In genomic region chr12:9365296-9365695, GRCh38 we compare ENCODE assay signal across 12 cellular contexts.
DNase-seq lines count a peak whose midpoint lies in the region; TF ChIP-seq lines count a peak whose summit lies in the region.
"Had no signal": no experiment of that assay in that cellular context is flagged by ENCODE, and none has a peak within 500 bp of the region (broad histone marks: within the 10 kb centered on the region; RNA-seq: fewer than 3 reads in every experiment).

No MANE protein-coding gene starts in this region.

- H3K27ac Mint-ChIP-seq in activated T-helper 2 cell treated with anti-CD3 and anti-CD28 coated beads, Interferon-gamma antibody, Interleukin-2, Interleukin-4, amounts not matched to agents 10 μg/mL and 5 μg/mL and 100 μg/mL, durations not matched to agents 14 hours and 24 hours and 36 hours: no peak overlapping the region

- no peaks in the 10 kb centered on the region for H3K36me3 Mint-ChIP-seq in activated T-helper 2 cell treated with anti-CD3 and anti-CD28 coated beads, Interferon-gamma antibody, Interleukin-2, Interleukin-4, amounts not matched to agents 10 μg/mL and 5 μg/mL and 100 μg/mL, durations not matched to agents 14 hours and 24 hours and 36 hours (ENCODE audit: low read depth)

- DNase-seq in HL-60 (ENCODE audit: low read depth in 1 of 2, low spot score in 1 of 2) (peak; percentile 61 to 62), SHP77 treated with DMSO at 0.1 percent for 48 hours (lab: John Stamatoyannopoulos, UW) (no peak), UCSD-AML1 (lab: John Stamatoyannopoulos, UW; ENCODE audit: unreplicated experiment) (no peak)
- no peak for DNase-seq in activated T-helper 2 cell treated with anti-CD3 and anti-CD28 coated beads, Interferon-gamma antibody, Interleukin-2, Interleukin-4, amounts not matched to agents 10 μg/mL and 5 μg/mL and 100 μg/mL, durations not matched to agents 14 hours and 24 hours and 36 hours (ENCODE audit: low spot score)
- DNase-seq in activated CD4-positive, alpha-beta T cell treated with anti-CD3 and anti-CD28 coated beads, Interleukin-2, amount 50 U/mL, for 1 hour: no peak
- DNase-seq in stimulated activated CD4-positive, alpha-beta T cell treated with anti-CD3 and anti-CD28 coated beads, Interleukin-2, amount 100 ng/mL, for 48 hours: no peak
- DNase-seq: kidney, NCI-H1092 treated with DMSO at 0.1 percent for 48 hours, NCI-H524 had no signal

- H3K36me3 ChIP-seq in BLaER1 treated with 17β-estradiol and CSF1 and Interleukin-3, amounts not matched to agents 10 nM and 100 nM: no peaks in the 10 kb centered on the region
- H3K36me3 ChIP-seq in iPS-20b (ENCODE audit: insufficient read depth, low read depth, low read length): no peaks in the 10 kb centered on the region

- intact Hi-C loops in activated T-helper 2 cell treated with anti-CD3 and anti-CD28 coated beads, Interferon-gamma antibody, Interleukin-2, Interleukin-4, amounts not matched to agents 10 μg/mL and 5 μg/mL and 100 μg/mL, durations not matched to agents 14 hours and 24 hours and 36 hours (cut with micrococcal nuclease): loop anchor here (2.0 kb wide), 3 partner anchors 24 to 504 kb away; partner anchors contain the start of gene CLEC2B

- H3K27ac ChIP-seq in BLaER1 treated with 17β-estradiol and CSF1 and Interleukin-3, amounts not matched to agents 10 nM and 100 nM: peak overlapping the region in 9 of 11 experiments; percentile 26 to 73 (median 64); a peak in 16 of 22 replicates
- H3K27ac ChIP-seq in HL-60 (replicated peaks) (peak overlapping the region; percentile 98), iPS-20b (ENCODE audit: low read length) (peak overlapping the region; percentile 15)
- H3K27ac ChIP-seq: SK-N-MC had no signal

- no peaks in the 10 kb centered on the region for H3K27me3 ChIP-seq in BLaER1 treated with 17β-estradiol and CSF1 and Interleukin-3, amounts not matched to agents 10 nM and 100 nM
- no peaks in the 10 kb centered on the region for H3K27me3 ChIP-seq in HL-60 (ENCODE audit: insufficient read depth, poor library complexity, severe bottlenecking)
- H3K27me3 ChIP-seq in iPS-20b (ENCODE audit: insufficient read depth, low read length): no peaks in the 10 kb centered on the region

- TF ChIP-seq CTCF in HL-60 (IDR thresholded peaks at IDR 0.05; ENCODE audit: insufficient read depth, low read length): no peak

- H3K9ac ChIP-seq in BLaER1 treated with 17β-estradiol and CSF1 and Interleukin-3, amounts not matched to agents 10 nM and 100 nM: peak overlapping the region in 8 of 11 experiments; percentile 16 to 55 (median 38); a peak in 10 of 22 replicates
- peak overlapping the region; percentile 39; the same call in 1 of the 2 replicates for H3K9ac ChIP-seq in iPS-20b (ENCODE audit: low read depth, low read length)

- H3K9me3 ChIP-seq in BLaER1 treated with 17β-estradiol and CSF1 and Interleukin-3, amounts not matched to agents 10 nM and 100 nM (replicated peaks in 1 of 11): no peaks in the 10 kb centered on the region
- H3K9me3 ChIP-seq in iPS-20b (ENCODE audit: insufficient read depth, low read depth, low read length): no peaks in the 10 kb centered on the region

- H4K20me1 ChIP-seq in BLaER1 treated with 17β-estradiol and CSF1 and Interleukin-3, amounts not matched to agents 10 nM and 100 nM: no peaks in the 10 kb centered on the region

- peak overlapping the region; percentile 49 for H3K4me3 Mint-ChIP-seq in activated T-helper 2 cell treated with anti-CD3 and anti-CD28 coated beads, Interferon-gamma antibody, Interleukin-2, Interleukin-4, amounts not matched to agents 10 μg/mL and 5 μg/mL and 100 μg/mL, durations not matched to agents 14 hours and 24 hours and 36 hours (ENCODE audit: low read depth)

- H3K4me3 ChIP-seq in BLaER1 treated with 17β-estradiol and CSF1 and Interleukin-3, amounts not matched to agents 10 nM and 100 nM: peak overlapping the region in 3 of 10 experiments; percentile 8 to 14 (median 10); a peak in 4 of 20 replicates
- H3K4me3 ChIP-seq in HL-60 (replicated peaks; ENCODE audit: insufficient read depth, low read length) (no peak overlapping the region), iPS-20b (ENCODE audit: low read length) (peak overlapping the region; percentile 27; the same call in 1 of the 2 replicates)
- H3K4me3 ChIP-seq: SK-N-MC had no signal

- peaks cover 47% of the 10 kb centered on the region for H3K4me1 Mint-ChIP-seq in activated T-helper 2 cell treated with anti-CD3 and anti-CD28 coated beads, Interferon-gamma antibody, Interleukin-2, Interleukin-4, amounts not matched to agents 10 μg/mL and 5 μg/mL and 100 μg/mL, durations not matched to agents 14 hours and 24 hours and 36 hours (ENCODE audit: low read depth)

- peaks cover 20 to 48% (median 30%) of the 10 kb centered on the region in 10 experiments for H3K4me1 ChIP-seq in BLaER1 treated with 17β-estradiol and CSF1 and Interleukin-3, amounts not matched to agents 10 nM and 100 nM
- H3K4me1 ChIP-seq in iPS-20b (ENCODE audit: insufficient read depth, low read length): peaks cover 33% of the 10 kb centered on the region; the same call in 1 of the 2 replicates

- H3K4me2 ChIP-seq in BLaER1 treated with 17β-estradiol and CSF1 and Interleukin-3, amounts not matched to agents 10 nM and 100 nM: peak overlapping the region; percentile 45 to 90 (median 71)

- H3K9me3 Mint-ChIP-seq in activated T-helper 2 cell treated with anti-CD3 and anti-CD28 coated beads, Interferon-gamma antibody, Interleukin-2, Interleukin-4, amounts not matched to agents 10 μg/mL and 5 μg/mL and 100 μg/mL, durations not matched to agents 14 hours and 24 hours and 36 hours: no peaks in the 10 kb centered on the region

- peaks cover 48% of the 10 kb centered on the region for H3K27me3 Mint-ChIP-seq in activated T-helper 2 cell treated with anti-CD3 and anti-CD28 coated beads, Interferon-gamma antibody, Interleukin-2, Interleukin-4, amounts not matched to agents 10 μg/mL and 5 μg/mL and 100 μg/mL, durations not matched to agents 14 hours and 24 hours and 36 hours (ENCODE audit: low read depth)

Comparison
In these comparisons a context has a peak if more than half of its experiments do, and no peak if none do; other contexts are left out.
1. H3K27ac ChIP-seq: peak in every context shown above with its lines; median percentile 98 in HL-60; 64 in BLaER1 treated with 17β-estradiol and CSF1 and Interleukin-3, amounts not matched to agents 10 nM and 100 nM; 15 in iPS-20b.
2. DNase-seq: peak in HL-60 (2 of 2); none in activated T-helper 2 cell treated with anti-CD3 and anti-CD28 coated beads, Interferon-gamma antibody, Interleukin-2, Interleukin-4, amounts not matched to agents 10 μg/mL and 5 μg/mL and 100 μg/mL, durations not matched to agents 14 hours and 24 hours and 36 hours (single experiment), SHP77 treated with DMSO at 0.1 percent for 48 hours (single experiment), UCSD-AML1 (single experiment), activated CD4-positive, alpha-beta T cell treated with anti-CD3 and anti-CD28 coated beads, Interleukin-2, amount 50 U/mL, for 1 hour (single experiment) and stimulated activated CD4-positive, alpha-beta T cell treated with anti-CD3 and anti-CD28 coated beads, Interleukin-2, amount 100 ng/mL, for 48 hours (0 of 2).